In genomic region chr1:183234660-183235476, GRCh38 we compare ENCODE assay signal across 8 cellular contexts. TPM values are rescaled to one million over a fixed set of nuclear protein-coding genes. Genes with fewer than 3 reads are reported as not detected.
DNase-seq lines count a peak whose midpoint lies in the region; ATAC-seq and TF ChIP-seq lines count a peak whose summit lies in the region.

No MANE protein-coding gene starts in this region.

- H3K4me1 ChIP-seq in HUES48 (ENCODE audit: control insufficient read depth, insufficient read depth, low read length) (peaks cover 18% of the 10 kb centered on the region), foreskin keratinocyte (peaks cover 4% of the 10 kb centered on the region), osteoblast (ENCODE audit: insufficient read depth, low read length) (peaks cover 39% of the 10 kb centered on the region)

- no peaks in the 10 kb centered on the region for H3K9me3 Mint-ChIP-seq in activated T-helper 2 cell treated with anti-CD3 and anti-CD28 coated beads, Interferon-gamma antibody, Interleukin-2, Interleukin-4, amounts not matched to agents 10 μg/mL and 5 μg/mL and 100 μg/mL, durations not matched to agents 14 hours and 24 hours and 36 hours

- TF ChIP-seq CTCF in foreskin keratinocyte (conservative IDR thresholded peaks at IDR 0.05) (peak; percentile 49), osteoblast (IDR thresholded peaks at IDR 0.05; ENCODE audit: extremely low read depth, low read depth, low read length) (peak; percentile 89)

- H3K36me3 ChIP-seq in HUES48 (ENCODE audit: control insufficient read depth, insufficient read depth, low read length): no peaks in the 10 kb centered on the region; the same call in 1 of the 2 replicates
- no peaks in the 10 kb centered on the region for H3K36me3 ChIP-seq in osteoblast (ENCODE audit: insufficient read depth, low read length)

- H3K27ac Mint-ChIP-seq in activated T-helper 2 cell treated with anti-CD3 and anti-CD28 coated beads, Interferon-gamma antibody, Interleukin-2, Interleukin-4, amounts not matched to agents 10 μg/mL and 5 μg/mL and 100 μg/mL, durations not matched to agents 14 hours and 24 hours and 36 hours: no peak overlapping the region

- H3K27me3 ChIP-seq in HUES48 (ENCODE audit: control insufficient read depth, insufficient read depth, low read length) (no peaks in the 10 kb centered on the region), foreskin keratinocyte (no peaks in the 10 kb centered on the region), osteoblast (ENCODE audit: insufficient read depth, low read length) (no peaks in the 10 kb centered on the region)

- H2AFZ ChIP-seq in osteoblast (ENCODE audit: low read length): peak overlapping the region; percentile 61

- H3K27ac ChIP-seq in HUES48 (ENCODE audit: low read depth, low read length) (peak overlapping the region; percentile 97), foreskin keratinocyte (peak overlapping the region; percentile 41), osteoblast (ENCODE audit: low read depth, low read length) (peak overlapping the region; percentile 97)

- ATAC-seq in SK-N-SH treated with all-trans-retinoic acid at 6 μM for 48 hours (peak; percentile 95), foreskin keratinocyte (peak; percentile 91), HG02970 (IDR thresholded peaks at IDR 0.05; ENCODE audit: low FRiP score, unreplicated experiment) (no peak)

- H3K4me3 Mint-ChIP-seq in activated T-helper 2 cell treated with anti-CD3 and anti-CD28 coated beads, Interferon-gamma antibody, Interleukin-2, Interleukin-4, amounts not matched to agents 10 μg/mL and 5 μg/mL and 100 μg/mL, durations not matched to agents 14 hours and 24 hours and 36 hours (ENCODE audit: low read depth): no peak overlapping the region

- peak; percentile 18 for DNase-seq in CD1c-positive myeloid dendritic cell (ENCODE audit: extremely low spot score)
- DNase-seq in foreskin keratinocyte: peak; percentile 93 to 96
- DNase-seq in osteoblast (ENCODE audit: insufficient read length, low spot score, missing footprints): peak; percentile 91
- DNase-seq in activated T-helper 2 cell treated with anti-CD3 and anti-CD28 coated beads, Interferon-gamma antibody, Interleukin-2, Interleukin-4, amounts not matched to agents 10 μg/mL and 5 μg/mL and 100 μg/mL, durations not matched to agents 14 hours and 24 hours and 36 hours (ENCODE audit: low spot score): no peak
- DNase-seq in activated CD4-positive, alpha-beta T cell treated with anti-CD3 and anti-CD28 coated beads for 48 hours: no peak

- H3K79me2 ChIP-seq in osteoblast (ENCODE audit: insufficient read depth, low read length): no peaks in the 10 kb centered on the region

- no peaks in the 10 kb centered on the region for H3K27me3 Mint-ChIP-seq in activated T-helper 2 cell treated with anti-CD3 and anti-CD28 coated beads, Interferon-gamma antibody, Interleukin-2, Interleukin-4, amounts not matched to agents 10 μg/mL and 5 μg/mL and 100 μg/mL, durations not matched to agents 14 hours and 24 hours and 36 hours (ENCODE audit: low read depth)

- H3K36me3 Mint-ChIP-seq in activated T-helper 2 cell treated with anti-CD3 and anti-CD28 coated beads, Interferon-gamma antibody, Interleukin-2, Interleukin-4, amounts not matched to agents 10 μg/mL and 5 μg/mL and 100 μg/mL, durations not matched to agents 14 hours and 24 hours and 36 hours (ENCODE audit: low read depth): no peaks in the 10 kb centered on the region

- no peaks in the 10 kb centered on the region for H4K20me1 ChIP-seq in osteoblast (ENCODE audit: insufficient read depth, low read length)

- peak overlapping the region; percentile 29 for H3K4me3 ChIP-seq in HUES48 (ENCODE audit: low read depth, low read length)
- H3K4me3 ChIP-seq in osteoblast (ENCODE audit: insufficient read depth, low read length): peak overlapping the region; percentile 64

- H3K9ac ChIP-seq in HUES48 (ENCODE audit: low read depth, low read length): no peak overlapping the region

- no peaks in the 10 kb centered on the region for H3K9me3 ChIP-seq in HUES48 (ENCODE audit: control insufficient read depth, insufficient read depth, low read length)
- H3K9me3 ChIP-seq in osteoblast (ENCODE audit: low read depth, low read length): no peaks in the 10 kb centered on the region

- intact Hi-C loops in activated T-helper 2 cell treated with anti-CD3 and anti-CD28 coated beads, Interferon-gamma antibody, Interleukin-2, Interleukin-4, amounts not matched to agents 10 μg/mL and 5 μg/mL and 100 μg/mL, durations not matched to agents 14 hours and 24 hours and 36 hours (cut with micrococcal nuclease): no loop called here

- H3K4me2 ChIP-seq in osteoblast (ENCODE audit: insufficient read depth, low read length): peak overlapping the region; percentile 84

- no peaks in the 10 kb centered on the region for H3K4me1 Mint-ChIP-seq in activated T-helper 2 cell treated with anti-CD3 and anti-CD28 coated beads, Interferon-gamma antibody, Interleukin-2, Interleukin-4, amounts not matched to agents 10 μg/mL and 5 μg/mL and 100 μg/mL, durations not matched to agents 14 hours and 24 hours and 36 hours (ENCODE audit: low read depth)

TF ChIP-seq in SK-N-SH treated with all-trans-retinoic acid at 6 μM for 48 hours, 23 proteins besides CTCF, POLR2A, EP300 and RAD21 (continues in another document):
- TF ChIP-seq, protein P1, sequence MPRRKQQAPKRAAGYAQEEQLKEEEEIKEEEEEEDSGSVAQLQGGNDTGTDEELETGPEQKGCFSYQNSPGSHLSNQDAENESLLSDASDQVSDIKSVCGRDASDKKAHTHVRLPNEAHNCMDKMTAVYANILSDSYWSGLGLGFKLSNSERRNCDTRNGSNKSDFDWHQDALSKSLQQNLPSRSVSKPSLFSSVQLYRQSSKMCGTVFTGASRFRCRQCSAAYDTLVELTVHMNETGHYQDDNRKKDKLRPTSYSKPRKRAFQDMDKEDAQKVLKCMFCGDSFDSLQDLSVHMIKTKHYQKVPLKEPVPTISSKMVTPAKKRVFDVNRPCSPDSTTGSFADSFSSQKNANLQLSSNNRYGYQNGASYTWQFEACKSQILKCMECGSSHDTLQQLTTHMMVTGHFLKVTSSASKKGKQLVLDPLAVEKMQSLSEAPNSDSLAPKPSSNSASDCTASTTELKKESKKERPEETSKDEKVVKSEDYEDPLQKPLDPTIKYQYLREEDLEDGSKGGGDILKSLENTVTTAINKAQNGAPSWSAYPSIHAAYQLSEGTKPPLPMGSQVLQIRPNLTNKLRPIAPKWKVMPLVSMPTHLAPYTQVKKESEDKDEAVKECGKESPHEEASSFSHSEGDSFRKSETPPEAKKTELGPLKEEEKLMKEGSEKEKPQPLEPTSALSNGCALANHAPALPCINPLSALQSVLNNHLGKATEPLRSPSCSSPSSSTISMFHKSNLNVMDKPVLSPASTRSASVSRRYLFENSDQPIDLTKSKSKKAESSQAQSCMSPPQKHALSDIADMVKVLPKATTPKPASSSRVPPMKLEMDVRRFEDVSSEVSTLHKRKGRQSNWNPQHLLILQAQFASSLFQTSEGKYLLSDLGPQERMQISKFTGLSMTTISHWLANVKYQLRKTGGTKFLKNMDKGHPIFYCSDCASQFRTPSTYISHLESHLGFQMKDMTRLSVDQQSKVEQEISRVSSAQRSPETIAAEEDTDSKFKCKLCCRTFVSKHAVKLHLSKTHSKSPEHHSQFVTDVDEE (CRISPR knock-in tag; IDR thresholded peaks at IDR 0.05): no peak
- no peak for TF ChIP-seq RARB (CRISPR knock-in tag; IDR thresholded peaks at IDR 0.05)
- TF ChIP-seq ESRRG (CRISPR knock-in tag; IDR thresholded peaks at IDR 0.05): no peak
- no peak for TF ChIP-seq ZC3H10 (CRISPR knock-in tag; IDR thresholded peaks at IDR 0.05)
- no peak for TF ChIP-seq ISL1 (CRISPR knock-in tag; IDR thresholded peaks at IDR 0.05)
- TF ChIP-seq BACH2 (CRISPR knock-in tag; IDR thresholded peaks at IDR 0.05; ENCODE audit: borderline replicate concordance): no peak
- no peak for TF ChIP-seq ZFP3 (CRISPR knock-in tag; IDR thresholded peaks at IDR 0.05)
- no peak for TF ChIP-seq ARNTL (CRISPR knock-in tag; IDR thresholded peaks at IDR 0.05; ENCODE audit: borderline replicate concordance, low read depth)
- 0 out of 2 replicates have a peak, but pooled peaks have one; percentile 50 for TF ChIP-seq PATZ1 (CRISPR knock-in tag; IDR thresholded peaks at IDR 0.05; ENCODE audit: borderline replicate concordance)
- TF ChIP-seq TOX (CRISPR knock-in tag; IDR thresholded peaks at IDR 0.05; ENCODE audit: borderline replicate concordance): peak; percentile 66; the same call in 1 of the 2 replicates
- no peak for TF ChIP-seq CSDC2 (CRISPR knock-in tag; IDR thresholded peaks at IDR 0.05)
- TF ChIP-seq, protein P2, sequence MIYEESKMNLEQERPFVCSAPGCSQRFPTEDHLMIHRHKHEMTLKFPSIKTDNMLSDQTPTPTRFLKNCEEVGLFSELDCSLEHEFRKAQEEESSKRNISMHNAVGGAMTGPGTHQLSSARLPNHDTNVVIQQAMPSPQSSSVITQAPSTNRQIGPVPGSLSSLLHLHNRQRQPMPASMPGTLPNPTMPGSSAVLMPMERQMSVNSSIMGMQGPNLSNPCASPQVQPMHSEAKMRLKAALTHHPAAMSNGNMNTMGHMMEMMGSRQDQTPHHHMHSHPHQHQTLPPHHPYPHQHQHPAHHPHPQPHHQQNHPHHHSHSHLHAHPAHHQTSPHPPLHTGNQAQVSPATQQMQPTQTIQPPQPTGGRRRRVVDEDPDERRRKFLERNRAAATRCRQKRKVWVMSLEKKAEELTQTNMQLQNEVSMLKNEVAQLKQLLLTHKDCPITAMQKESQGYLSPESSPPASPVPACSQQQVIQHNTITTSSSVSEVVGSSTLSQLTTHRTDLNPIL (CRISPR knock-in tag; IDR thresholded peaks at IDR 0.05; ENCODE audit: low read depth): no peak
- no peak for TF ChIP-seq OSR1 (CRISPR knock-in tag; IDR thresholded peaks at IDR 0.05)

RNA-seq across cellular contexts. Expression of gene LAMC2, which starts 48.8 kb away (rescaled TPM):
- total RNA-seq in foreskin keratinocyte (3,836 and 7,314 TPM in 2 replicates), osteoblast (3.3 and 3.5 TPM in 2 replicates)
- polyA plus RNA-seq in foreskin keratinocyte: 1,652 and 2,714 TPM in 2 replicates
- total RNA-seq in activated T-helper 2 cell treated with anti-CD3 and anti-CD28 coated beads, Interferon-gamma antibody, Interleukin-2, Interleukin-4, amounts not matched to agents 10 μg/mL and 5 μg/mL and 100 μg/mL, durations not matched to agents 14 hours and 24 hours and 36 hours: not detected in 2 replicates

Comparison
In these comparisons a context has a peak if more than half of its experiments do, and no peak if none do; other contexts are left out.
1. DNase-seq: peak in CD1c-positive myeloid dendritic cell (single experiment), foreskin keratinocyte (2 of 2) and osteoblast (single experiment); none in activated T-helper 2 cell treated with anti-CD3 and anti-CD28 coated beads, Interferon-gamma antibody, Interleukin-2, Interleukin-4, amounts not matched to agents 10 μg/mL and 5 μg/mL and 100 μg/mL, durations not matched to agents 14 hours and 24 hours and 36 hours (single experiment) and activated CD4-positive, alpha-beta T cell treated with anti-CD3 and anti-CD28 coated beads for 48 hours (single experiment).
2. H3K27ac ChIP-seq: peak in every context shown above with its lines; median percentile 97 in HUES48; 97 in osteoblast; 41 in foreskin keratinocyte.
3. RNA of gene LAMC2, which starts 48.8 kb away (total RNA-seq): 3,836 to 7,314 TPM in foreskin keratinocyte; 3.3 to 3.5 TPM in osteoblast and not detected in activated T-helper 2 cell treated with anti-CD3 and anti-CD28 coated beads, Interferon-gamma antibody, Interleukin-2, Interleukin-4, amounts not matched to agents 10 μg/mL and 5 μg/mL and 100 μg/mL, durations not matched to agents 14 hours and 24 hours and 36 hours; every median in the first group is over 100 times any median in the second.